Comparison of ENCODE assay signal across 9 cellular contexts in the genomic region with DNA sequence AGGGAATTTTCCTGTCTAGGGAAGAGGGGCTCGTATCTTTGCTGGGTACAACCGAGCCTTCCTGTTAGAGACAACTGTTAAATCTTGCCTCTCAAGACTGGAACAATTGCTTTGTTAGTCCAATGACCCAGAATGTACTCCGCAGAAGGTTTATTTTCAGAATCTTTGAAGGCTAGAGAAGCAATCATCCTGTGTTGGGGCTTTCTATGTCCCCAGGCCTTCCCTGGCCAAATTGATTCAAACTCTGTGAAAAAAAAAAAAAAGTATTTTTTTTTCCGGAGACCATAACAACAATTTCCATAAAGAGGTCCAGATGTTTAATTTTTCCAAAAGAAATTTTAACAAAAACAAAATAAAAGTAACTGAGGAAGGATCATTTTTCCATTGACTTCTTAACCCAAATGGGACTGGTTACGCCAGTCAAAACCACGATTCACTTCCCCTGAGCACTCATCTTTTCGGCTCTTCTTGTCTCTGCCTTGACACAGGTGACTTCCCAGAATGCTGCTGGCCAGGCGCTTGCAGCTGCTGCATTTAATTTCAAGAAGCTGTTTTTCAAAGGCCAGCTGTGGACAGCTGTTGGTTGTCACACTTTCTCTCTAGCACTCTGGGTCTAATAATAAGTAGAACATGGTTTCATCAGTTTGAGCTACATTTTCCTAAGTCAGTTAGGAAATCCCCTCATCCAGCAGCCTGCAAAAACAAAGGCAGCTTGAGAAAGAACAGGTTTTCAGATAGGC.
DNase-seq lines count a peak whose midpoint lies in the region; ATAC-seq and TF ChIP-seq lines count a peak whose summit lies in the region.
"Had no signal": no experiment of that assay in that cellular context is flagged by ENCODE, and none has a peak within 500 bp of the region (broad histone marks: within the 10 kb centered on the region; RNA-seq: fewer than 3 reads in every experiment).

No MANE protein-coding gene starts in this region.

- peaks cover 0 to 7% (median 0%) of the 10 kb centered on the region in 9 donors for H3K9me3 Mint-ChIP-seq in naive thymus-derived CD8-positive, alpha-beta T cell
- H3K9me3 Mint-ChIP-seq in stimulated activated effector memory CD8-positive, alpha-beta T cell treated with anti-CD3 and anti-CD28 coated beads, Interleukin-12 subunit alpha, Interleukin-12 subunit beta, amount 100 ng/mL, for 72 hours, result no peaks in the 10 kb centered on the region
- H3K9me3 Mint-ChIP-seq: central memory CD8-positive, alpha-beta T cell had no signal

- in situ Hi-C loops in GM23248 (cut with MboI), result no loop called here

- no peaks in the 10 kb centered on the region for H3K79me1 ChIP-seq in mesenchymal stem cell (replicated peaks; ENCODE audit: low read length, poor library complexity, severe bottlenecking)

- no peaks in the 10 kb centered on the region for H3K9me3 ChIP-seq in GM23248 (ENCODE audit: low read depth)
- no peaks in the 10 kb centered on the region for H3K9me3 ChIP-seq in mesenchymal stem cell (ENCODE audit: control insufficient read depth, low read length)

- H3K79me2 ChIP-seq in GM23248 (ENCODE audit: insufficient read depth), result no peaks in the 10 kb centered on the region

- H3K4me3 ChIP-seq in GM23248, result no peak overlapping the region
- no peak overlapping the region for H3K4me3 ChIP-seq in NB4 (ENCODE audit: low read depth, low read length)
- no peak overlapping the region for H3K4me3 ChIP-seq in mesenchymal stem cell (ENCODE audit: insufficient read depth in 1 of 2, low read depth in 1 of 2, low read length in 2 of 2)

- no peak overlapping the region for H3K9ac ChIP-seq in GM23248
- no peak overlapping the region for H3K9ac ChIP-seq in mesenchymal stem cell (ENCODE audit: low read length)

- no peak overlapping the region for H3K4me3 Mint-ChIP-seq in naive thymus-derived CD8-positive, alpha-beta T cell
- H3K4me3 Mint-ChIP-seq in stimulated activated effector memory CD8-positive, alpha-beta T cell treated with anti-CD3 and anti-CD28 coated beads, Interleukin-12 subunit alpha, Interleukin-12 subunit beta, amount 100 ng/mL, for 72 hours, result no peak overlapping the region
- H3K4me3 Mint-ChIP-seq: central memory CD8-positive, alpha-beta T cell had no signal

- H4K20me1 ChIP-seq in GM23248 (ENCODE audit: insufficient read depth), result no peaks in the 10 kb centered on the region

- no peaks in the 10 kb centered on the region for H3K36me3 Mint-ChIP-seq in naive thymus-derived CD8-positive, alpha-beta T cell
- H3K36me3 Mint-ChIP-seq in stimulated activated effector memory CD8-positive, alpha-beta T cell treated with anti-CD3 and anti-CD28 coated beads, Interleukin-12 subunit alpha, Interleukin-12 subunit beta, amount 100 ng/mL, for 72 hours, result no peaks in the 10 kb centered on the region

- H2AK5ac ChIP-seq in mesenchymal stem cell (ENCODE audit: low read length, severe bottlenecking), result no peak overlapping the region

- H3K27ac ChIP-seq in GM23248, result no peak overlapping the region
- no peak overlapping the region for H3K27ac ChIP-seq in mesenchymal stem cell (ENCODE audit: low read length, poor library complexity, severe bottlenecking)

- H3K4me2 ChIP-seq in GM23248 (ENCODE audit: unreplicated experiment), result no peak overlapping the region
- no peak overlapping the region for H3K4me2 ChIP-seq in mesenchymal stem cell (ENCODE audit: low read length, poor library complexity, severe bottlenecking)

- no peaks in the 10 kb centered on the region for H3K9me2 ChIP-seq in GM23248 (ENCODE audit: insufficient read depth)

- no peak overlapping the region for H3K14ac ChIP-seq in mesenchymal stem cell (ENCODE audit: low read length in 2 of 2)

- H3K27me3 ChIP-seq in GM23248 (replicated peaks; ENCODE audit: insufficient read depth) (no peaks in the 10 kb centered on the region), mesenchymal stem cell (ENCODE audit: control insufficient read depth in 1 of 2, insufficient read depth in 1 of 2, low read length in 2 of 2) (no peaks in the 10 kb centered on the region)

- POLR2A ChIA-PET in naive thymus-derived CD8-positive, alpha-beta T cell (lab: Charles Lee), result no interaction called here

- DNase-seq in GM23248 (no peak), NB4 (ENCODE audit: low read depth) (peak; percentile 18), mesenchymal stem cell (peak; percentile 75), HUDEP-2 (lab: John Stamatoyannopoulos, UW; ENCODE audit: unreplicated experiment in 76 of 76) (no peak)
- DNase-seq in naive thymus-derived CD8-positive, alpha-beta T cell, result no peak
- DNase-seq in stimulated activated effector memory CD8-positive, alpha-beta T cell treated with anti-CD3 and anti-CD28 coated beads, Interleukin-12 subunit alpha, Interleukin-12 subunit beta, amount 100 ng/mL, for 72 hours (ENCODE audit: low spot score in 2 of 2), result no peak
- DNase-seq in effector CD8-positive, alpha-beta T cell (lab: John Stamatoyannopoulos, UW), result no peak

- no peak overlapping the region for H2BK120ac ChIP-seq in mesenchymal stem cell (ENCODE audit: low read depth, low read length)

- TF ChIP-seq CTCF in NB4 (IDR thresholded peaks at IDR 0.05; ENCODE audit: low read depth, low read length), result no peak

- no peak overlapping the region for H3K23ac ChIP-seq in mesenchymal stem cell (ENCODE audit: low read length in 2 of 2)

- WGBS in GM23248 (ENCODE audit: low coverage in 1 of 2, low lambda C conversion rate in 2 of 2, missing lambda C conversion rate in 2 of 2), 2 experiments, result 48% methylated on average over 8 of the region's 8 CpGs
- 89% methylated on average over 7 of the region's 8 CpGs for WGBS in mesenchymal stem cell

- H3K18ac ChIP-seq in mesenchymal stem cell (ENCODE audit: low read depth in 1 of 2, low read length in 2 of 2), result no peak overlapping the region

- H2BK5ac ChIP-seq in mesenchymal stem cell (ENCODE audit: low read depth, low read length, poor library complexity, severe bottlenecking), result no peak overlapping the region

- H4K8ac ChIP-seq in mesenchymal stem cell (ENCODE audit: low read length), result no peak overlapping the region

- H4K91ac ChIP-seq in mesenchymal stem cell (ENCODE audit: low read length), result no peak overlapping the region

- H2BK15ac ChIP-seq in mesenchymal stem cell (ENCODE audit: low read depth, poor library complexity, severe bottlenecking), result no peak overlapping the region

- H3K4me1 Mint-ChIP-seq in naive thymus-derived CD8-positive, alpha-beta T cell, result peaks cover 0 to 2% (median 0%) of the 10 kb centered on the region in 4 donors
- H3K4me1 Mint-ChIP-seq in stimulated activated effector memory CD8-positive, alpha-beta T cell treated with anti-CD3 and anti-CD28 coated beads, Interleukin-12 subunit alpha, Interleukin-12 subunit beta, amount 100 ng/mL, for 72 hours, result peaks cover 11% of the 10 kb centered on the region
- H3K4me1 Mint-ChIP-seq: central memory CD8-positive, alpha-beta T cell had no signal

- H3F3A ChIP-seq in GM23248 (ENCODE audit: insufficient read depth), result peaks cover 23% of the 10 kb centered on the region

- H3K4me1 ChIP-seq in GM23248 (ENCODE audit: insufficient read depth) (peaks cover 28% of the 10 kb centered on the region), mesenchymal stem cell (ENCODE audit: control insufficient read depth, insufficient read depth, low read depth, low read length) (no peaks in the 10 kb centered on the region)

- no peak for TF ChIP-seq POLR2A in NB4 (IDR thresholded peaks at IDR 0.05; ENCODE audit: extremely low read depth, insufficient read length)

- peaks cover 11 to 30% (median 14%) of the 10 kb centered on the region in 5 donors for H3K27me3 Mint-ChIP-seq in naive thymus-derived CD8-positive, alpha-beta T cell

- ATAC-seq in GM18867 (IDR thresholded peaks at IDR 0.05; ENCODE audit: unreplicated experiment), result peak; percentile 98
- no peak for ATAC-seq in naive thymus-derived CD8-positive, alpha-beta T cell
- no peak for ATAC-seq in stimulated activated effector memory CD8-positive, alpha-beta T cell treated with anti-CD3 and anti-CD28 coated beads, Interleukin-12 subunit alpha, Interleukin-12 subunit beta, amount 100 ng/mL, for 72 hours

- H3K36me3 ChIP-seq in GM23248 (ENCODE audit: low read depth) (no peaks in the 10 kb centered on the region), mesenchymal stem cell (ENCODE audit: control insufficient read depth in 1 of 2, insufficient read depth in 2 of 2, low read depth in 1 of 2, low read length in 2 of 2) (no peaks in the 10 kb centered on the region)

- H2AFZ ChIP-seq in GM23248 (peak overlapping the region; percentile 41; the same call in 1 of the 2 replicates), mesenchymal stem cell (ENCODE audit: low read depth, low read length) (no peak overlapping the region)

- H3K4ac ChIP-seq in mesenchymal stem cell (ENCODE audit: low read depth in 1 of 2, low read length in 2 of 2), result no peak overlapping the region

- H2BK12ac ChIP-seq in mesenchymal stem cell (ENCODE audit: low read length in 2 of 2), result no peak overlapping the region

- no peak overlapping the region for H3K27ac Mint-ChIP-seq in naive thymus-derived CD8-positive, alpha-beta T cell
- no peak overlapping the region for H3K27ac Mint-ChIP-seq in stimulated activated effector memory CD8-positive, alpha-beta T cell treated with anti-CD3 and anti-CD28 coated beads, Interleukin-12 subunit alpha, Interleukin-12 subunit beta, amount 100 ng/mL, for 72 hours

Comparison
In these comparisons a context has a peak if more than half of its experiments do, and no peak if none do; other contexts are left out.
1. DNase-seq: peak in NB4 (single experiment) and mesenchymal stem cell (single experiment); none in GM23248 (single experiment), HUDEP-2 (0 of 76), naive thymus-derived CD8-positive, alpha-beta T cell (0 of 10), stimulated activated effector memory CD8-positive, alpha-beta T cell treated with anti-CD3 and anti-CD28 coated beads, Interleukin-12 subunit alpha, Interleukin-12 subunit beta, amount 100 ng/mL, for 72 hours (0 of 2) and effector CD8-positive, alpha-beta T cell (single experiment).